ENCODE assay signal across 9 cellular contexts in genomic region chr10:93921338-93921737, GRCh38. TPM values are rescaled to one million over a fixed set of nuclear protein-coding genes. Genes with fewer than 3 reads are reported as not detected.
DNase-seq lines count a peak whose midpoint lies in the region; ATAC-seq, FAIRE-seq and TF ChIP-seq lines count a peak whose summit lies in the region.
"Had no signal": no experiment of that assay in that cellular context is flagged by ENCODE, and none has a peak within 500 bp of the region (broad histone marks: within the 10 kb centered on the region; RNA-seq: fewer than 3 reads in every experiment).

No MANE protein-coding gene starts in this region.

- H3K4me2 ChIP-seq in OCI-LY3 (ENCODE audit: low read length): no peak overlapping the region

- H3K36me3 ChIP-seq in OCI-LY3 (replicated peaks; ENCODE audit: low read depth, low read length) (no peaks in the 10 kb centered on the region), small intestine (ENCODE audit: control insufficient read depth in 2 of 2, insufficient read depth in 2 of 2, low read length in 2 of 2) (peaks cover 0 to 2% of the 10 kb centered on the region in 2 donors)

- DNase-seq in cardiac fibroblast (ENCODE audit: low read depth in 2 of 2) (peak in 1 of 2 donors; percentile 4), small intestine (peak; percentile 22), amniotic stem cell (lab: John Stamatoyannopoulos, UW) (no peak), cerebellum (ENCODE audit: low spot score) (no peak)

- H3K4me3 ChIP-seq in OCI-LY3 (ENCODE audit: low read length): no peak overlapping the region
- H3K4me3 ChIP-seq in cardiac fibroblast (replicated peaks in 1 of 2; ENCODE audit: low read depth in 2 of 2, low read length in 2 of 2): no peak overlapping the region
- no peak overlapping the region for H3K4me3 ChIP-seq in small intestine (ENCODE audit: low read depth in 1 of 2, low read length in 2 of 2)
- H3K4me3 ChIP-seq: SK-N-MC had no signal

- FAIRE-seq in small intestine (lab: Jason Lieb, UNC): no peak

- H2AFZ ChIP-seq in OCI-LY3 (ENCODE audit: low read depth, low read length): no peak overlapping the region

- H3K4me1 ChIP-seq in OCI-LY3 (ENCODE audit: low read length) (no peaks in the 10 kb centered on the region), small intestine (ENCODE audit: control insufficient read depth in 2 of 2, insufficient read depth in 1 of 2, low read depth in 1 of 2, low read length in 1 of 2) (no peaks in the 10 kb centered on the region)

- ATAC-seq in HG03442 (IDR thresholded peaks at IDR 0.05; ENCODE audit: unreplicated experiment): no peak
- ATAC-seq: right cardiac atrium had no signal

- WGBS in small intestine, 3 donors: 85 to 91% (median 87%) methylated on average over 7 of the region's 7 CpGs

- no peak overlapping the region for H3K27ac ChIP-seq in OCI-LY3 (ENCODE audit: low read length)
- H3K27ac ChIP-seq in small intestine (ENCODE audit: low read depth in 1 of 2, low read length in 1 of 2): no peak overlapping the region
- H3K27ac ChIP-seq: SK-N-MC had no signal

- H4K20me1 ChIP-seq in OCI-LY3 (ENCODE audit: insufficient read depth, low read length): no peaks in the 10 kb centered on the region

- no peak overlapping the region for H3K9ac ChIP-seq in OCI-LY3 (ENCODE audit: low read length)

- H3K79me2 ChIP-seq in OCI-LY3 (ENCODE audit: low read length): no peaks in the 10 kb centered on the region

- peak; percentile 63 for TF ChIP-seq CTCF in GM12874 (IDR thresholded peaks at IDR 0.05; ENCODE audit: insufficient read depth, low read depth, low read length)
- peak; percentile 49 for TF ChIP-seq CTCF in OCI-LY3 (IDR thresholded peaks at IDR 0.05; ENCODE audit: low read depth, low read length)
- peak; percentile 31 for TF ChIP-seq CTCF in cardiac fibroblast (IDR thresholded peaks at IDR 0.05; ENCODE audit: low read depth, low read length)

- H3K27me3 ChIP-seq in OCI-LY3 (ENCODE audit: low read depth, low read length): no peaks in the 10 kb centered on the region
- H3K27me3 ChIP-seq in small intestine (ENCODE audit: control insufficient read depth in 2 of 2, insufficient read depth in 2 of 2, low read length in 2 of 2): no peaks in the 10 kb centered on the region

- no peaks in the 10 kb centered on the region for H3K9me3 ChIP-seq in OCI-LY3 (ENCODE audit: insufficient read depth, low read length)
- no peaks in the 10 kb centered on the region for H3K9me3 ChIP-seq in small intestine (ENCODE audit: control insufficient read depth, low read depth)

RNA-seq across cellular contexts. Expression of gene SLC35G1, which starts 27.6 kb away (rescaled TPM):
- polyA plus RNA-seq in small intestine: 10 to 100 TPM; 48.3 to 74.3 (median 71.3) TPM
- total RNA-seq in cerebellum: 12.5 TPM
